ENCODE assay signal across 10 cellular contexts in the genomic region with DNA sequence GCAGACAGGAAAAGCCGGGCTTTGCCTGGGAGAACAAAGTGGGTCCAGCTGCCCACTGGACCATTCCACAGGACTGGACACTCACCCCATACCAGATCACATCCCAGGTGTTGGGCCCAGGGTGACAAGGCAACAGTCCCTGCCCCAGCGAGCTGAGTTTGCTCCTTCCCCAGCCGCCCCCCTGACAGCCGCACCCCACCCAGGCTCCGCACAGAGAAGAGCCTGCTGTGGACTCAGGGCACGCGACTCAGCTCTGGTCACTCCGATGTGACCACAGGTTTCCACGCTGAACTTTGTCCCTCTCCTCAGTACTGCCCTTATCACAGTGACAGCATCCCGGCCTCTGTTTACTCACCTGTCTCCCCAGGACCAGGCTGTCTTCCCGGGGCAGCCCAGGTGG. TPM values are rescaled to one million over a fixed set of nuclear protein-coding genes. Genes with fewer than 3 reads are reported as not detected.
DNase-seq lines count a peak whose midpoint lies in the region; ATAC-seq and TF ChIP-seq lines count a peak whose summit lies in the region.
"Had no signal": no experiment of that assay in that cellular context is flagged by ENCODE, and none has a peak within 500 bp of the region (broad histone marks: within the 10 kb centered on the region; RNA-seq: fewer than 3 reads in every experiment).

No MANE protein-coding gene starts in this region.

- H3K27ac ChIP-seq in A673 (ENCODE audit: low read depth, low read length, poor library complexity, severe bottlenecking), result no peak overlapping the region

- no peak for DNase-seq in activated CD4-positive, alpha-beta T cell treated with anti-CD3 and anti-CD28 coated beads for 36 hours
- DNase-seq in activated CD4-positive, alpha-beta T cell treated with anti-CD3 and anti-CD28 coated beads, Interleukin-2, amount 50 U/mL, for 1 hour, result no peak
- DNase-seq in endothelial cell (ENCODE audit: low spot score) (no peak), posterior vena cava (ENCODE audit: low spot score) (peak; percentile 82), A673 (ENCODE audit: low spot score) (no peak), RPMI8226 (no peak), iPS-NIHi7 (ENCODE audit: extremely low spot score) (no peak)
- DNase-seq: cerebellar nuclear complex had no signal

- H3K36me3 ChIP-seq in A673 (ENCODE audit: insufficient read depth, low read length, poor library complexity, severe bottlenecking), result no peaks in the 10 kb centered on the region

- POLR2A ChIA-PET in activated CD4-positive, alpha-beta T cell treated with anti-CD3 and anti-CD28 coated beads for 36 hours (lab: Charles Lee), result no interaction called here
- POLR2A ChIA-PET in A673 (lab: Charles Lee; ENCODE audit: low non-redundant PET), result interaction anchor here (0.7 kb wide), 1 partner anchor 49 kb away, joined by 4 read pairs; a partner anchor contains a TSS

- no peaks in the 10 kb centered on the region for H3K36me3 Mint-ChIP-seq in activated CD4-positive, alpha-beta T cell treated with anti-CD3 and anti-CD28 coated beads for 36 hours (ENCODE audit: low read depth)
- H3K36me3 Mint-ChIP-seq in IgD-negative memory B cell (no peaks in the 10 kb centered on the region), endothelial cell (ENCODE audit: low read depth, unreplicated experiment) (no peaks in the 10 kb centered on the region)

- H3K27me3 Mint-ChIP-seq in activated CD4-positive, alpha-beta T cell treated with anti-CD3 and anti-CD28 coated beads for 36 hours, result peaks cover 23% of the 10 kb centered on the region
- peaks cover 3% of the 10 kb centered on the region for H3K27me3 Mint-ChIP-seq in IgD-negative memory B cell
- H3K27me3 Mint-ChIP-seq in endothelial cell (ENCODE audit: unreplicated experiment), result peaks cover 29% of the 10 kb centered on the region

- peak overlapping the region; percentile 21 for H3K4me3 Mint-ChIP-seq in activated CD4-positive, alpha-beta T cell treated with anti-CD3 and anti-CD28 coated beads for 36 hours
- H3K4me3 Mint-ChIP-seq in IgD-negative memory B cell (peak overlapping the region; percentile 76 to 87 (median 82)), endothelial cell (ENCODE audit: unreplicated experiment) (peak overlapping the region; percentile 51)

- H3K4me3 ChIP-seq in A673 (ENCODE audit: low read depth, low read length, poor library complexity, severe bottlenecking), result no peak overlapping the region

- intact Hi-C loops in activated CD4-positive, alpha-beta T cell treated with anti-CD3 and anti-CD28 coated beads for 36 hours (cut with DNase I, micrococcal nuclease), result no loop called here
- intact Hi-C loops in posterior vena cava (cut with DNase I) (no loop called here), A673 (cut with micrococcal nuclease; ENCODE audit: unreplicated experiment) (no loop called here)

- BruUV-seq in A673 (replicated peaks; lab: Mats Ljungman, UMichigan), result no TSS peak

- peaks cover 28% of the 10 kb centered on the region for H3K27me3 ChIP-seq in A673 (replicated peaks; ENCODE audit: insufficient read depth, low read depth, low read length, poor library complexity)

- CTCF ChIA-PET in activated CD4-positive, alpha-beta T cell treated with anti-CD3 and anti-CD28 coated beads for 36 hours (lab: Charles Lee), result no interaction called here
- CTCF ChIA-PET in A673 (lab: Charles Lee), result no interaction called here

- H3K4me1 Mint-ChIP-seq in activated CD4-positive, alpha-beta T cell treated with anti-CD3 and anti-CD28 coated beads for 36 hours, result peaks cover 4% of the 10 kb centered on the region
- H3K4me1 Mint-ChIP-seq in IgD-negative memory B cell (peaks cover under 1 to 32% (median 10%) of the 10 kb centered on the region in 3 donors), endothelial cell (ENCODE audit: unreplicated experiment) (no peaks in the 10 kb centered on the region)

- no peak overlapping the region for H3K27ac Mint-ChIP-seq in activated CD4-positive, alpha-beta T cell treated with anti-CD3 and anti-CD28 coated beads for 36 hours
- H3K27ac Mint-ChIP-seq in IgD-negative memory B cell (peak overlapping the region; percentile 54 to 84 (median 71)), endothelial cell (ENCODE audit: unreplicated experiment) (no peak overlapping the region)

- TF ChIP-seq CTCF in endothelial cell (IDR thresholded peaks at IDR 0.05; ENCODE audit: unreplicated experiment) (no peak), A673 (conservative IDR thresholded peaks at IDR 0.05; ENCODE audit: low read depth, low read length) (no peak)

- ATAC-seq in activated CD4-positive, alpha-beta T cell treated with anti-CD3 and anti-CD28 coated beads for 36 hours, result no peak

- no peaks in the 10 kb centered on the region for H3K9me3 Mint-ChIP-seq in activated CD4-positive, alpha-beta T cell treated with anti-CD3 and anti-CD28 coated beads for 36 hours (ENCODE audit: low read depth)
- H3K9me3 Mint-ChIP-seq in IgD-negative memory B cell, result no peaks in the 10 kb centered on the region
- H3K9me3 Mint-ChIP-seq in endothelial cell (ENCODE audit: unreplicated experiment), result no peaks in the 10 kb centered on the region

- no peaks in the 10 kb centered on the region for H3K9me3 ChIP-seq in A673 (ENCODE audit: low read depth, low read length, poor library complexity, severe bottlenecking)

- H3K4me1 ChIP-seq in A673 (ENCODE audit: insufficient read depth, low read length, poor library complexity, severe bottlenecking), result no peaks in the 10 kb centered on the region

RNA-seq across cellular contexts. Expression of a gene that starts 1.2 kb away (rescaled TPM):
- under 1 TPM; 0.21 to 0.28 TPM for total RNA-seq in activated CD4-positive, alpha-beta T cell treated with anti-CD3 and anti-CD28 coated beads for 36 hours
- 0.14 TPM for polyA plus RNA-seq in IgD-negative memory B cell
- total RNA-seq in endothelial cell (ENCODE audit: unreplicated experiment), result 0.10 TPM
- total RNA-seq in posterior vena cava, result under 1 TPM; 0.24 to 0.69 TPM
- 0.06 and 0.09 TPM in 2 replicates for total RNA-seq in A673 (2021)

RNA-seq across cellular contexts. Expression of a gene that starts 16.3 kb away (rescaled TPM):
- total RNA-seq in activated CD4-positive, alpha-beta T cell treated with anti-CD3 and anti-CD28 coated beads for 36 hours, result 1 to 10 TPM in 1 of 2 experiments, under 1 TPM in 1; 0.49 to 1.5 TPM
- polyA plus RNA-seq in IgD-negative memory B cell, result 0.93 TPM
- total RNA-seq in endothelial cell (ENCODE audit: unreplicated experiment) (0.36 TPM), posterior vena cava (1 to 10 TPM; 1.2 to 2.0 TPM), A673 (2021) (0.20 TPM in 1 of 2 replicates, not detected in the other)
- total RNA-seq: skeletal muscle tissue had no signal

RNA-seq across cellular contexts. Expression of a gene that starts 48.8 kb away (rescaled TPM):
- total RNA-seq in activated CD4-positive, alpha-beta T cell treated with anti-CD3 and anti-CD28 coated beads for 36 hours, result 10 to 100 TPM; 55.3 to 70.4 TPM
- 83.7 TPM for polyA plus RNA-seq in IgD-negative memory B cell
- total RNA-seq in endothelial cell (ENCODE audit: unreplicated experiment) (38.1 TPM), posterior vena cava (10 to 100 TPM; 29.0 to 45.9 TPM), A673 (2021) (62.8 and 71.0 TPM in 2 replicates)

Comparison
In these comparisons a context has a peak if more than half of its experiments do, and no peak if none do; other contexts are left out.
1. H3K27ac Mint-ChIP-seq: peak in IgD-negative memory B cell (3 of 3); none in activated CD4-positive, alpha-beta T cell treated with anti-CD3 and anti-CD28 coated beads for 36 hours (single experiment) and endothelial cell (single experiment).
2. H3K4me3 Mint-ChIP-seq: peak in every context shown above with its lines; median percentile 82 in IgD-negative memory B cell; 51 in endothelial cell; 21 in activated CD4-positive, alpha-beta T cell treated with anti-CD3 and anti-CD28 coated beads for 36 hours.